Comparison of ENCODE assay signal across 8 cellular contexts in genomic region chr14:72907886-72908285, GRCh38. TPM values are rescaled to one million over a fixed set of nuclear protein-coding genes. Genes with fewer than 3 reads are reported as not detected.
A peak's percentile ranks its signal among the peaks of the same experiment; 100 is the strongest.
DNase-seq lines count a peak whose midpoint lies in the region; ATAC-seq and TF ChIP-seq lines count a peak whose summit lies in the region.

No MANE protein-coding gene starts in this region.

- no peaks in the 10 kb centered on the region for H3K27me3 Mint-ChIP-seq in Calu3 (ENCODE audit: unreplicated experiment)
- no peaks in the 10 kb centered on the region for H3K27me3 Mint-ChIP-seq in activated T-helper 17 cell treated with anti-CD3 and anti-CD28 coated beads, Interleukin-2, amount 50 U/mL, for 72 hours

- no peak for TF ChIP-seq CTCF in Calu3 (IDR thresholded peaks at IDR 0.05; ENCODE audit: unreplicated experiment)
- TF ChIP-seq CTCF in left lung (IDR thresholded peaks at IDR 0.05) = no peak
- no peak for TF ChIP-seq CTCF in ascending aorta (IDR thresholded peaks at IDR 0.05)

- H3K9me3 Mint-ChIP-seq in Calu3 (ENCODE audit: low read depth, unreplicated experiment) = no peaks in the 10 kb centered on the region
- H3K9me3 Mint-ChIP-seq in activated T-helper 17 cell treated with anti-CD3 and anti-CD28 coated beads, Interleukin-2, amount 50 U/mL, for 72 hours = no peaks in the 10 kb centered on the region

- no peak overlapping the region for H3K4me3 Mint-ChIP-seq in Calu3 (ENCODE audit: low read depth, unreplicated experiment)
- H3K4me3 Mint-ChIP-seq in activated T-helper 17 cell treated with anti-CD3 and anti-CD28 coated beads, Interleukin-2, amount 50 U/mL, for 72 hours = no peak overlapping the region

- BruUV-seq in Calu3 (replicated peaks; lab: Mats Ljungman, UMichigan) = no TSS peak

- H3K27ac Mint-ChIP-seq in Calu3 (ENCODE audit: unreplicated experiment) = no peak overlapping the region
- no peak overlapping the region for H3K27ac Mint-ChIP-seq in activated T-helper 17 cell treated with anti-CD3 and anti-CD28 coated beads, Interleukin-2, amount 50 U/mL, for 72 hours

- H3K27me3 ChIP-seq in left lung = peaks cover 0 to 14% of the 10 kb centered on the region in 2 donors
- no peaks in the 10 kb centered on the region for H3K27me3 ChIP-seq in ascending aorta

- H3K36me3 ChIP-seq in left lung (no peaks in the 10 kb centered on the region), ascending aorta (no peaks in the 10 kb centered on the region)

- peak; percentile 17 for DNase-seq in Calu3
- DNase-seq in HPDE6-E6E7 (ENCODE audit: extremely low spot score) = peak; percentile 40
- DNase-seq in left lung = no peak
- DNase-seq in ascending aorta (ENCODE audit: low spot score in 2 of 2) = no peak
- DNase-seq in activated effector memory CD4-positive, alpha-beta T cell treated with Interleukin-2 at 50 U/mL for 16 hours = no peak
- no peak for DNase-seq in ecto neural progenitor cell (ENCODE audit: low spot score)

- CTCF ChIA-PET in Calu3 (lab: Charles Lee) = interaction anchor here (0.6 to 1.2 kb wide), 2 partner anchors 17 to 19 kb away, joined by 3 to 6 read pairs; partner anchors contain the start of gene DCAF4

- intact Hi-C loops in Calu3 (cut with micrococcal nuclease; ENCODE audit: unreplicated experiment) = no loop called here
- intact Hi-C loops in left lung (cut with DNase I) = loop anchor here in 1 of 2 donors (10.0 kb wide), 1 partner anchor 393 kb away; no protein-coding TSS in a partner anchor
- intact Hi-C loops in ascending aorta (cut with DNase I) = loop anchor here (2.0 to 10.0 kb wide), 5 partner anchors 19 to 351 kb away; partner anchors contain the start of gene DCAF4

- H3K9me3 ChIP-seq in left lung (no peaks in the 10 kb centered on the region), ascending aorta (no peaks in the 10 kb centered on the region)

- H3K4me3 ChIP-seq in left lung (no peak overlapping the region), ascending aorta (no peak overlapping the region)

- H3K4me1 Mint-ChIP-seq in Calu3 (ENCODE audit: low read depth, unreplicated experiment) = peaks cover 32% of the 10 kb centered on the region
- H3K4me1 Mint-ChIP-seq in activated T-helper 17 cell treated with anti-CD3 and anti-CD28 coated beads, Interleukin-2, amount 50 U/mL, for 72 hours = peaks cover 5% of the 10 kb centered on the region

- H3K4me1 ChIP-seq in left lung (no peaks in the 10 kb centered on the region), ascending aorta (peaks cover 4 to 17% of the 10 kb centered on the region in 2 donors)

- H3K27ac ChIP-seq in left lung (no peak overlapping the region), ascending aorta (no peak overlapping the region)

- peak; percentile 54 for ATAC-seq in activated T-helper 17 cell treated with anti-CD3 and anti-CD28 coated beads, Interleukin-2, amount 50 U/mL, for 72 hours (replicated peaks)
- ATAC-seq in left lung (peak; percentile 14), GM19324 (IDR thresholded peaks at IDR 0.05; ENCODE audit: low FRiP score, unreplicated experiment) (no peak)

- no peaks in the 10 kb centered on the region for H3K36me3 Mint-ChIP-seq in Calu3 (ENCODE audit: insufficient read depth, unreplicated experiment)
- H3K36me3 Mint-ChIP-seq in activated T-helper 17 cell treated with anti-CD3 and anti-CD28 coated beads, Interleukin-2, amount 50 U/mL, for 72 hours (ENCODE audit: low read depth) = no peaks in the 10 kb centered on the region

RNA-seq across cellular contexts. Expression of gene DPF3, which starts 14.0 kb away (rescaled TPM):
- total RNA-seq in Calu3 (2022) (6.9 and 9.6 TPM in 2 replicates), left lung (1 to 10 TPM; 1.4 to 1.7 TPM), ascending aorta (0.11 TPM)
- under 1 TPM; 0.13 to 0.30 TPM for total RNA-seq in activated T-helper 17 cell treated with anti-CD3 and anti-CD28 coated beads, Interleukin-2, amount 50 U/mL, for 72 hours

RNA-seq across cellular contexts. Expression of gene DCAF4, which starts 18.4 kb away (rescaled TPM):
- total RNA-seq in Calu3 (2022) (20.8 and 21.6 TPM in 2 replicates), left lung (10 to 100 TPM; 11.8 to 12.3 TPM), ascending aorta (0.64 TPM)
- 10 to 100 TPM; 10.8 to 25.2 TPM for total RNA-seq in activated T-helper 17 cell treated with anti-CD3 and anti-CD28 coated beads, Interleukin-2, amount 50 U/mL, for 72 hours

Comparison
In these comparisons a context has a peak if more than half of its experiments do, and no peak if none do; other contexts are left out.
1. DNase-seq: peak in Calu3 (single experiment) and HPDE6-E6E7 (single experiment); none in left lung (0 of 2), ascending aorta (0 of 2), activated effector memory CD4-positive, alpha-beta T cell treated with Interleukin-2 at 50 U/mL for 16 hours (single experiment) and ecto neural progenitor cell (single experiment).